In the genomic region with DNA sequence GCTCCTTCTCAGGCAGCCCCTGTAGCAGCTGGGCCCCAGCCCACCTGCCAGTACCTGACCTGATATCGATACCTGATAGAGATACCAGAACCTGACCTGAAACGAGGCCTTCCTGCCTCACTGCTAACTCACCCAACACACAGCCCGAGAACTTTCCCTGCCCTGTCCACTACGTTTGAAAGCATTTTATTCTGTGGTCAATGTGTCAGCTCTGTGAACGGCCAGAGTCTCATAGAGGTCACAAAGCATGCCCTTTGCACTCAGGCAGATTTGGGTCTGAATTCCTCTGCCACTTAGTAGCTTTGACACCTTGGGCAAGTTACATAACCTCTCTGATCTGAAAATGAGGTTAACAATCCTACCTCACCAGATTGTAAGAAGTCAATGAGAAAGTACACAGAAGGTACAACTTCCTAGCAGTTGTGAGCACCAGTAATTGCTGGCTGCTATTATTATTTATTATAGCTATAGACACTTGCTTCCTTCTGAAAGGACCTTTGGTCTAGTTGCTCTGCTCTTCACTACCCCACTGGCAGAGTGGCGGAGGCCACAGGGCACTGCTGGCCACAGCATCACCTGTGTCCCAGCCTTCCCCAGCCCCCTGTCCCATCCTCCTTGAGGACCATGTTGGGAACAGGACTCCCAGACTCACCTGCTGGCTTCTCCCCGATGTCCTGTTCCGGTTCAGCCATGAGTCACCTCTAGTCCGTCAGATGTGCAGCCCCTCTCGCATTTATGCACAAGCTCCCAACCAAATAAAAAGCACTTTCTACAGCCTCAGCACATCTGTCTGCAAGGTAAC, we compare ENCODE assay signal across 19 cellular contexts. TPM values are rescaled to one million over a fixed set of nuclear protein-coding genes. Genes with fewer than 3 reads are reported as not detected.
A peak's percentile ranks its signal among the peaks of the same experiment; 100 is the strongest.
DNase-seq lines count a peak whose midpoint lies in the region; ATAC-seq and TF ChIP-seq lines count a peak whose summit lies in the region.
"Had no signal": no experiment of that assay in that cellular context is flagged by ENCODE, and none has a peak within 500 bp of the region (broad histone marks: within the 10 kb centered on the region; RNA-seq: fewer than 3 reads in every experiment).

No MANE protein-coding gene starts in this region.

- H3K27me3 Mint-ChIP-seq in activated T-cell treated with anti-CD3 and anti-CD28 coated beads, Interleukin-2, amount 50 U/mL, for 24 hours = peaks cover 10% of the 10 kb centered on the region
- H3K27me3 Mint-ChIP-seq in naive B cell (no peaks in the 10 kb centered on the region), type B pancreatic cell (no peaks in the 10 kb centered on the region)
- H3K27me3 Mint-ChIP-seq: activated naive CD4-positive, alpha-beta T cell treated with anti-CD3 and anti-CD28 coated beads, Interleukin-2, amount 50 U/mL, for 24 hours had no signal

- no peaks in the 10 kb centered on the region for H3K36me3 Mint-ChIP-seq in activated T-cell treated with anti-CD3 and anti-CD28 coated beads, Interleukin-2, amount 50 U/mL, for 24 hours (ENCODE audit: low read depth)
- H3K36me3 Mint-ChIP-seq in naive B cell (no peaks in the 10 kb centered on the region), type B pancreatic cell (no peaks in the 10 kb centered on the region)
- H3K36me3 Mint-ChIP-seq: activated naive CD4-positive, alpha-beta T cell treated with anti-CD3 and anti-CD28 coated beads, Interleukin-2, amount 50 U/mL, for 24 hours had no signal

- H3K79me2 ChIP-seq in OCI-LY7 (ENCODE audit: insufficient read depth, low read depth, low read length) = no peaks in the 10 kb centered on the region

- peak; percentile 14 for DNase-seq in activated T-cell treated with anti-CD3 and anti-CD28 coated beads, Interleukin-2, amount 50 U/mL, for 24 hours
- no peak for DNase-seq in activated T-cell treated with anti-CD3 and anti-CD28 coated beads for 4 hours
- DNase-seq in naive B cell = no peak
- peak; percentile 53 for DNase-seq in type B pancreatic cell (ENCODE audit: extremely low spot score, unreplicated experiment)
- DNase-seq in BE2C = no peak
- no peak for DNase-seq in OCI-LY7 (ENCODE audit: low spot score)
- DNase-seq: CD8-positive, alpha-beta memory T cell; effector memory CD8-positive, alpha-beta T cell; NCI-H1436 treated with DMSO at 0.1 percent for 48 hours; NCI-H2227 treated with DMSO at 0.1 percent for 48 hours; SHP77 treated with DMSO at 0.1 percent for 48 hours; stimulated activated CD4-positive, alpha-beta T cell treated with anti-CD3 and anti-CD28 coated beads, Interleukin-4, amount 100 ng/mL, for 24 hours had no signal

- no peak overlapping the region for H2AFZ ChIP-seq in OCI-LY7 (ENCODE audit: low read length)

- H3K4me2 ChIP-seq in OCI-LY7 (ENCODE audit: low read length) = no peak overlapping the region

- CTCF ChIA-PET in OCI-LY7 (lab: Charles Lee; ENCODE audit: unreplicated experiment) = no interaction called here

- no peaks in the 10 kb centered on the region for H3K9me3 ChIP-seq in duodenal mucosa (ENCODE audit: control insufficient read depth in 1 of 2, low read length in 2 of 2)
- H3K9me3 ChIP-seq in BE2C = no peaks in the 10 kb centered on the region
- no peaks in the 10 kb centered on the region for H3K9me3 ChIP-seq in OCI-LY7 (ENCODE audit: low read length)

- no peak overlapping the region for H3K4me3 Mint-ChIP-seq in activated T-cell treated with anti-CD3 and anti-CD28 coated beads, Interleukin-2, amount 50 U/mL, for 24 hours
- peak overlapping the region in 4 of 8 donors; percentile 39 to 79 (median 48) for H3K4me3 Mint-ChIP-seq in naive B cell
- H3K4me3 Mint-ChIP-seq in type B pancreatic cell = peak overlapping the region; percentile 8
- H3K4me3 Mint-ChIP-seq: activated naive CD4-positive, alpha-beta T cell treated with anti-CD3 and anti-CD28 coated beads, Interleukin-2, amount 50 U/mL, for 24 hours; CD8-positive, alpha-beta memory T cell had no signal

- intact Hi-C loops in OCI-LY7 (cut with micrococcal nuclease; ENCODE audit: unreplicated experiment) = loop anchor here (10.0 kb wide), 1 partner anchor 222 kb away; a partner anchor contains a TSS

- no TSS peak for BruUV-seq in OCI-LY7 (replicated peaks; lab: Mats Ljungman, UMichigan)

- H3K4me1 Mint-ChIP-seq in activated T-cell treated with anti-CD3 and anti-CD28 coated beads, Interleukin-2, amount 50 U/mL, for 24 hours (ENCODE audit: low read depth) = peaks cover 11% of the 10 kb centered on the region
- peaks cover 27 to 42% (median 39%) of the 10 kb centered on the region in 3 donors for H3K4me1 Mint-ChIP-seq in naive B cell
- H3K4me1 Mint-ChIP-seq in type B pancreatic cell (ENCODE audit: unreplicated experiment) = peaks cover 32% of the 10 kb centered on the region

- peak overlapping the region; percentile 69 to 73 for H3K4me3 ChIP-seq in duodenal mucosa (ENCODE audit: low read depth in 1 of 2, low read length in 2 of 2)
- no peak overlapping the region for H3K4me3 ChIP-seq in BE2C (ENCODE audit: low read depth, low read length)
- no peak overlapping the region for H3K4me3 ChIP-seq in OCI-LY7 (ENCODE audit: low read depth, low read length, poor library complexity, severe bottlenecking)

- H3K36me3 ChIP-seq in duodenal mucosa (ENCODE audit: control insufficient read depth in 1 of 2, insufficient read depth in 2 of 2, low read length in 2 of 2) = peaks cover 4 to 11% of the 10 kb centered on the region in 2 donors
- H3K36me3 ChIP-seq in BE2C = no peaks in the 10 kb centered on the region
- H3K36me3 ChIP-seq in OCI-LY7 (ENCODE audit: insufficient read depth, low read length) = no peaks in the 10 kb centered on the region

- H3K27me3 ChIP-seq in duodenal mucosa (ENCODE audit: control insufficient read depth in 1 of 2, insufficient read depth in 2 of 2, low read length in 2 of 2) = no peaks in the 10 kb centered on the region
- no peaks in the 10 kb centered on the region for H3K27me3 ChIP-seq in BE2C

- H3K4me1 ChIP-seq in duodenal mucosa (ENCODE audit: control insufficient read depth in 1 of 2, insufficient read depth in 2 of 2, low read length in 2 of 2) (peaks cover 34 to 38% of the 10 kb centered on the region in 2 donors), BE2C (peaks cover 10% of the 10 kb centered on the region), OCI-LY7 (ENCODE audit: insufficient read depth, low read length, poor library complexity, severe bottlenecking) (peaks cover 36% of the 10 kb centered on the region)

- TF ChIP-seq CTCF in type B pancreatic cell (conservative IDR thresholded peaks at IDR 0.05) (no peak), BE2C (IDR thresholded peaks at IDR 0.05; ENCODE audit: low read depth, low read length) (no peak), OCI-LY7 (conservative IDR thresholded peaks at IDR 0.05; ENCODE audit: low read length) (no peak)

- no peaks in the 10 kb centered on the region for H3K9me3 Mint-ChIP-seq in activated T-cell treated with anti-CD3 and anti-CD28 coated beads, Interleukin-2, amount 50 U/mL, for 24 hours
- no peaks in the 10 kb centered on the region for H3K9me3 Mint-ChIP-seq in naive B cell
- H3K9me3 Mint-ChIP-seq in type B pancreatic cell = no peaks in the 10 kb centered on the region
- H3K9me3 Mint-ChIP-seq: activated naive CD4-positive, alpha-beta T cell treated with anti-CD3 and anti-CD28 coated beads, Interleukin-2, amount 50 U/mL, for 24 hours; CD8-positive, alpha-beta memory T cell; effector memory CD8-positive, alpha-beta T cell had no signal

- H3K27ac ChIP-seq in duodenal mucosa (ENCODE audit: low read depth, low read length) (peak overlapping the region; percentile 82), OCI-LY7 (ENCODE audit: low read depth, low read length, poor library complexity, severe bottlenecking) (no peak overlapping the region)

- ATAC-seq in naive B cell (ENCODE audit: low read depth in 2 of 2) = no peak
- no peak for ATAC-seq in HG03439 (IDR thresholded peaks at IDR 0.05; ENCODE audit: unreplicated experiment)

- no peaks in the 10 kb centered on the region for H3K9me2 ChIP-seq in OCI-LY7 (ENCODE audit: insufficient read depth, low read length)

- POLR2A ChIA-PET in OCI-LY7 (lab: Charles Lee) = no interaction called here

- peak overlapping the region; percentile 82 to 92 for H3K9ac ChIP-seq in duodenal mucosa (ENCODE audit: low read depth in 1 of 2, low read length in 2 of 2)

- H4K20me1 ChIP-seq in OCI-LY7 (ENCODE audit: insufficient read depth, low read length) = no peaks in the 10 kb centered on the region

- H3K27ac Mint-ChIP-seq in activated T-cell treated with anti-CD3 and anti-CD28 coated beads, Interleukin-2, amount 50 U/mL, for 24 hours = no peak overlapping the region
- H3K27ac Mint-ChIP-seq in naive B cell (peak overlapping the region in 4 of 6 donors; percentile 37 to 81 (median 70)), type B pancreatic cell (no peak overlapping the region)
- H3K27ac Mint-ChIP-seq: activated naive CD4-positive, alpha-beta T cell treated with anti-CD3 and anti-CD28 coated beads, Interleukin-2, amount 50 U/mL, for 24 hours had no signal

RNA-seq across cellular contexts. Expression of a gene that starts 0.9 kb away (rescaled TPM):
- not detected for polyA plus RNA-seq in naive B cell (ENCODE audit: low read depth in 6 of 6)
- 0.90 TPM in 1 of 2 replicates, not detected in the other for total RNA-seq in type B pancreatic cell (ENCODE audit: low replicate concordance)
- polyA plus RNA-seq in BE2C (2012; ENCODE audit: insufficient read depth, insufficient read length, low read depth) = not detected
- 0.18 TPM in 1 of 2 replicates, not detected in the other for total RNA-seq in OCI-LY7 (2014; rRNA removed; shearing (Covaris generic))
- not detected in 2 replicates for total RNA-seq in OCI-LY7 (2022)
- total RNA-seq: A172; bronchial epithelial cell; CD8-positive, alpha-beta memory T cell; left ventricle myocardium superior; ureter had no signal
- polyA plus RNA-seq: CD8-positive, alpha-beta memory T cell had no signal

RNA-seq across cellular contexts. Expression of a gene that starts 47.0 kb away (rescaled TPM):
- 100 to 1,000 TPM in 1 of 6 donors, 10 to 100 TPM in 5; 35.9 to 106 (median 54.9) TPM for polyA plus RNA-seq in naive B cell (ENCODE audit: low read depth in 6 of 6)
- 83.4 and 157 TPM in 2 replicates for total RNA-seq in type B pancreatic cell (ENCODE audit: low replicate concordance)
- polyA plus RNA-seq in BE2C (2012; ENCODE audit: insufficient read depth, insufficient read length, low read depth) = 137 TPM
- total RNA-seq in OCI-LY7 (2014; rRNA removed; shearing (Covaris generic)) = 109 and 190 TPM in 2 replicates
- total RNA-seq in OCI-LY7 (2022) = 190 and 206 TPM in 2 replicates

RNA-seq across cellular contexts. Expression of a gene that starts 58.7 kb away (rescaled TPM):
- polyA plus RNA-seq in naive B cell (ENCODE audit: low read depth in 6 of 6) = 1 to 10 TPM; 3.3 to 6.4 (median 4.6) TPM
- 21.0 and 38.4 TPM in 2 replicates for total RNA-seq in type B pancreatic cell (ENCODE audit: low replicate concordance)
- polyA plus RNA-seq in BE2C (2012; ENCODE audit: insufficient read depth, insufficient read length, low read depth) = 32.3 TPM
- total RNA-seq in OCI-LY7 (2014; rRNA removed; shearing (Covaris generic)) = 25.7 and 27.7 TPM in 2 replicates
- total RNA-seq in OCI-LY7 (2022) = 47.9 and 50.4 TPM in 2 replicates

Comparison
In these comparisons a context has a peak if more than half of its experiments do, and no peak if none do; other contexts are left out.
1. DNase-seq: peak in activated T-cell treated with anti-CD3 and anti-CD28 coated beads, Interleukin-2, amount 50 U/mL, for 24 hours (single experiment) and type B pancreatic cell (single experiment); none in activated T-cell treated with anti-CD3 and anti-CD28 coated beads for 4 hours (single experiment), naive B cell (single experiment), BE2C (single experiment) and OCI-LY7 (single experiment).
2. H3K27ac Mint-ChIP-seq: peak in naive B cell (4 of 6); none in activated T-cell treated with anti-CD3 and anti-CD28 coated beads, Interleukin-2, amount 50 U/mL, for 24 hours (single experiment) and type B pancreatic cell (single experiment).
3. H3K4me3 ChIP-seq: peak in duodenal mucosa (2 of 2); none in BE2C (single experiment) and OCI-LY7 (single experiment).